ENCODE assay signal across 27 cellular contexts in the genomic region with DNA sequence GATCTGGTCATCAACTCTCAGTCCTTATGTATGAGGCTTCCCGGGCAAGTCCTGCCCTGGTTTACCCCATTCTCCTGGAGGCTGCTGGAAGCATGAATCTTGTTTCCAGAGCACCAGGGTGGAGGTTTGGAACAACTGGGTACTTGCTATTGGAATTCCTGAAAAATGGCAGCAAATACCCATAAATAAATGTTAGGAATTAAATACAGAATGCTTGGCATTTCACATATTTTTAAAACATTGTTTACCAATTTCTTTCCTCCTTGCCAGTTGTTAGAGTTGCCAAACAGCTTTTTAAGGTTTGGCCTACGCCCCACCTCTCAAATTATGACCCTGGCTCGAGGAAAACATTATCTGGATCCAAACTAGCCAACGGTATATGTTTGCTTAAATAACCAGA.
"Had no signal": no experiment of that assay in that cellular context is flagged by ENCODE, and none has a peak within 500 bp of the region (broad histone marks: within the 10 kb centered on the region; RNA-seq: fewer than 3 reads in every experiment).

No MANE protein-coding gene starts in this region.

- H3K4me1 ChIP-seq: neural progenitor cell, pancreas, prostate gland had no signal

- H3K9ac ChIP-seq: neural progenitor cell had no signal

- ATAC-seq: naive thymus-derived CD4-positive, alpha-beta T cell; natural killer cell; pancreas; right cardiac atrium; right lobe of liver; stimulated activated memory B cell treated with anti-CD40 and anti-IgM and Interleukin-4, amounts not matched to agents 10 μg/mL and 1 μg/mL and 100 μg/mL, for 72 hours; stimulated activated naive CD8-positive, alpha-beta T cell treated with anti-CD3 and anti-CD28 coated beads, Interleukin-15, amount 100 ng/mL, for 72 hours; stimulated activated naive CD8-positive, alpha-beta T cell treated with anti-CD3 and anti-CD28 coated beads, Interleukin-15, Interleukin-2, amounts not matched to agents 100 U/mL and 50 U/mL, for 24 hours had no signal

- H3K27me3 ChIP-seq: neural progenitor cell, pancreas, right lobe of liver, sigmoid colon, spleen, thyroid gland, tibial nerve, upper lobe of left lung, vagina had no signal

- H3K36me3 ChIP-seq: neural progenitor cell, pancreas, prostate gland, right lobe of liver, sigmoid colon, spleen, thoracic aorta, thyroid gland, tibial nerve, upper lobe of left lung, vagina had no signal

- H3K4me3 ChIP-seq: neural progenitor cell, pancreas, prostate gland, right lobe of liver, sigmoid colon, skin epidermis, smooth muscle cell, spleen, thoracic aorta, thyroid gland, tibial nerve, upper lobe of left lung, vagina had no signal

- H2AFZ ChIP-seq: neural progenitor cell had no signal

- H3K9me3 ChIP-seq: pancreas, prostate gland, right lobe of liver, sigmoid colon, thoracic aorta, thyroid gland, tibial nerve, upper lobe of left lung, vagina had no signal

- H3K27ac ChIP-seq: neural progenitor cell, pancreas, prostate gland, right lobe of liver, sigmoid colon, skin epidermis, spleen, thoracic aorta, thyroid gland, tibial nerve, upper lobe of left lung, vagina had no signal

- DNase-seq: naive thymus-derived CD4-positive, alpha-beta T cell; natural killer cell; occipital lobe; pancreas; retina; right cardiac atrium; right lobe of liver; sigmoid colon; spleen; stimulated activated CD4-positive, alpha-beta T cell treated with anti-CD3 and anti-CD28 coated beads, Interleukin-12 subunit alpha, Interleukin-12 subunit beta, amount 100 ng/mL, for 4 hours; stimulated activated CD4-positive, alpha-beta T cell treated with anti-CD3 and anti-CD28 coated beads, Interleukin-1b, Interleukin-23, amount 100 ng/mL, for 48 hours; stimulated activated CD4-positive, alpha-beta T cell treated with anti-CD3 and anti-CD28 coated beads, Interleukin-4, amount 100 ng/mL, for 1 hour; stimulated activated CD4-positive, alpha-beta T cell treated with anti-CD3 and anti-CD28 coated beads, Interleukin-4, amount 100 ng/mL, for 4 hours; stimulated activated CD8-positive, alpha-beta memory T cell treated with anti-CD3 and anti-CD28 coated beads, Interleukin-4, amount 100 ng/mL, for 48 hours; stimulated activated naive CD4-positive, alpha-beta T cell; stimulated activated naive CD8-positive, alpha-beta T cell treated with anti-CD3 and anti-CD28 coated beads, Interleukin-15, amount 100 ng/mL, for 72 hours; stimulated activated naive CD8-positive, alpha-beta T cell treated with anti-CD3 and anti-CD28 coated beads, Interleukin-15, Interleukin-2, amounts not matched to agents 100 U/mL and 50 U/mL, for 24 hours; thyroid gland; upper lobe of left lung had no signal

- H3K4me2 ChIP-seq: neural progenitor cell, smooth muscle cell had no signal
